In the genomic region with DNA sequence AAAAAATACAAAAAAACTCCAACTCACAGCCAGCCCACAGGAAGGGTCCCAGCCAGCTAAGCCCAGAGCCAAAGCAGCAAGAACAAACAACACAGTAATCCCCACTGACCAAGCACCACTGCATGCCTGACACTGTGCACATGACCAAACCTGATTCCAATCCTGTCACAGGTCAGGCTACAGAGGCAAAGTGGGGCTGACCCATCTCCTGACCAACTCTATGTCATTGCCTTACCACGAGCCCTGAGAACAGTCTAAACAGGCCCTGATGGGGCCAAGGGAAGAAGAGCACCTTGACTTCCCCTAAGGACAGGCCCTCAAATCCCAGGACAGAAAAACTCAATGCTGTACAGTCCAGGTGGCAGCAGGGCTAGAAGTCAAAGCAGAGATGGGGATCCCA, we compare ENCODE assay signal across 11 cellular contexts.
DNase-seq lines count a peak whose midpoint lies in the region; ATAC-seq and TF ChIP-seq lines count a peak whose summit lies in the region.
"Had no signal": no experiment of that assay in that cellular context is flagged by ENCODE, and none has a peak within 500 bp of the region (broad histone marks: within the 10 kb centered on the region; RNA-seq: fewer than 3 reads in every experiment).

No MANE protein-coding gene starts in this region.

- H3K27me3 ChIP-seq in stomach smooth muscle (ENCODE audit: control insufficient read depth in 1 of 2, insufficient read depth in 2 of 2, low read length in 2 of 2): no peaks in the 10 kb centered on the region

- DNase-seq in HCEC 1CT (peak; percentile 1), astrocyte of the cerebellum (ENCODE audit: low read depth) (no peak), iris pigment epithelial cell (ENCODE audit: low read depth) (peak; percentile 48), NCI-H187 (lab: John Stamatoyannopoulos, UW) (no peak), cerebellar nuclear complex (lab: John Stamatoyannopoulos, UW) (no peak)
- DNase-seq: activated CD4-positive, alpha-beta T cell treated with anti-CD3 and anti-CD28 coated beads for 4 hours; NCI-H774; stimulated activated CD4-positive, alpha-beta T cell treated with anti-CD3 and anti-CD28 coated beads, Interleukin-2, amount 100 ng/mL, for 48 hours had no signal

- ATAC-seq in GM19324 (IDR thresholded peaks at IDR 0.05; ENCODE audit: low FRiP score, unreplicated experiment) (no peak), HG03095 (IDR thresholded peaks at IDR 0.05; ENCODE audit: unreplicated experiment) (no peak)

- no peaks in the 10 kb centered on the region for H3K9me3 ChIP-seq in stomach smooth muscle (ENCODE audit: control insufficient read depth in 2 of 2, low read length in 2 of 2)

- peaks cover 13 to 14% of the 10 kb centered on the region in 2 donors for H3K36me3 ChIP-seq in stomach smooth muscle (ENCODE audit: control insufficient read depth in 2 of 2, insufficient read depth in 2 of 2, low read length in 2 of 2)

- H3K9ac ChIP-seq in stomach smooth muscle (ENCODE audit: low read length in 2 of 2): no peak overlapping the region

- H3K4me3 ChIP-seq in astrocyte of the cerebellum (ENCODE audit: low read depth, low read length) (peak overlapping the region; percentile 62), stomach smooth muscle (ENCODE audit: low read length in 2 of 2) (peak overlapping the region in 1 of 2 donors; percentile 29)

- peaks cover 21% of the 10 kb centered on the region for H3K4me1 ChIP-seq in stomach smooth muscle (ENCODE audit: control insufficient read depth, insufficient read depth, low read length)

- TF ChIP-seq CTCF in astrocyte of the cerebellum (IDR thresholded peaks at IDR 0.05; ENCODE audit: low read depth, low read length, missing control alignments): no peak

- in situ Hi-C loops in astrocyte of the cerebellum (cut with HindIII; ENCODE audit: low sequenced_read_pairs): no loop called here

- peak overlapping the region; percentile 12 for H3K27ac ChIP-seq in stomach smooth muscle (ENCODE audit: low read length)

Comparison
In these comparisons a context has a peak if more than half of its experiments do, and no peak if none do; other contexts are left out.
1. DNase-seq: peak in HCEC 1CT (single experiment) and iris pigment epithelial cell (single experiment); none in astrocyte of the cerebellum (single experiment), NCI-H187 (0 of 2) and cerebellar nuclear complex (0 of 2).